16 cellular contexts compared by ENCODE assay signal in genomic region chr12:121937654-121938053, GRCh38. TPM values are rescaled to one million over a fixed set of nuclear protein-coding genes. Genes with fewer than 3 reads are reported as not detected.
A peak's percentile ranks its signal among the peaks of the same experiment; 100 is the strongest.
DNase-seq lines count a peak whose midpoint lies in the region; ATAC-seq, FAIRE-seq and TF ChIP-seq lines count a peak whose summit lies in the region.
"Had no signal": no experiment of that assay in that cellular context is flagged by ENCODE, and none has a peak within 500 bp of the region (broad histone marks: within the 10 kb centered on the region; RNA-seq: fewer than 3 reads in every experiment).

No MANE protein-coding gene starts in this region.

- H3K4ac ChIP-seq in H1 (replicated peaks; ENCODE audit: insufficient read length, low read depth, low read length): no peak overlapping the region

- WGBS in H1 (ENCODE audit: extremely low coverage in 1 of 2, insufficient coverage in 1 of 2, insufficient read length in 1 of 2, insufficient replicate concordance in 2 of 2, low coverage in 1 of 2, low lambda C conversion rate in 2 of 2, missing lambda C conversion rate in 1 of 2), 2 experiments: 95% methylated on average over 7 of the region's 7 CpGs; no CpG with 5 or more reads in 1 of the 2 experiments

- H2BK120ac ChIP-seq in H1 (replicated peaks; ENCODE audit: low read depth, low read length): no peak overlapping the region

- FAIRE-seq in H1 (lab: Jason Lieb, UNC) (no peak), GM12891 (lab: Jason Lieb, UNC) (no peak)
- FAIRE-seq: A204.1 had no signal

- H2BK12ac ChIP-seq in H1 (ENCODE audit: low read depth, low read length): no peak overlapping the region

- no peaks in the 10 kb centered on the region for H3K9me3 Mint-ChIP-seq in activated naive CD8-positive, alpha-beta T cell treated with anti-CD3 and anti-CD28 coated beads, Interleukin-2, amount 10 ng/mL, durations not matched to agents 7 days and 5 days
- H3K9me3 Mint-ChIP-seq in activated naive CD8-positive, alpha-beta T cell treated with anti-CD3 and anti-CD28 coated beads, Interleukin-2, amount 50 U/mL, for 24 hours: no peaks in the 10 kb centered on the region
- H3K9me3 Mint-ChIP-seq in activated CD4-positive, alpha-beta memory T cell treated with anti-CD3 and anti-CD28 coated beads for 36 hours: no peaks in the 10 kb centered on the region
- H3K9me3 Mint-ChIP-seq: CD14-positive monocyte; CD8-positive, alpha-beta memory T cell had no signal

- no peak overlapping the region; the same call in 1 of the 2 replicates for H2AK5ac ChIP-seq in H1 (ENCODE audit: low read depth, low read length)

- TF ChIP-seq RAD21 in H1 (IDR thresholded peaks at IDR 0.05 in 1 of 2, conservative IDR thresholded peaks at IDR 0.05 in 1 of 2; ENCODE audit: low read depth in 2 of 2, low read length in 2 of 2): no peak

- no peak overlapping the region for H3K14ac ChIP-seq in H1 (ENCODE audit: insufficient read length)

- no peak overlapping the region for H4K91ac ChIP-seq in H1 (replicated peaks; ENCODE audit: insufficient read length, low read length)

- no peak for TF ChIP-seq POLR2A in H1 (IDR thresholded peaks at IDR 0.05; ENCODE audit: control extremely low read depth in 1 of 2, low read depth in 2 of 2, low read length in 2 of 2)
- TF ChIP-seq POLR2A in GM12891 (IDR thresholded peaks at IDR 0.05; ENCODE audit: low read depth, low read length): no peak

- H3K79me2 ChIP-seq in H1 (ENCODE audit: control insufficient read depth in 1 of 2, insufficient read depth in 2 of 2, low read length in 2 of 2): no peaks in the 10 kb centered on the region

- no peak overlapping the region for H3K4me3 Mint-ChIP-seq in activated naive CD8-positive, alpha-beta T cell treated with anti-CD3 and anti-CD28 coated beads, Interleukin-2, amount 10 ng/mL, durations not matched to agents 7 days and 5 days
- no peak overlapping the region for H3K4me3 Mint-ChIP-seq in activated naive CD8-positive, alpha-beta T cell treated with anti-CD3 and anti-CD28 coated beads, Interleukin-2, amount 50 U/mL, for 24 hours
- H3K4me3 Mint-ChIP-seq in activated CD4-positive, alpha-beta memory T cell treated with anti-CD3 and anti-CD28 coated beads for 36 hours: no peak overlapping the region
- H3K4me3 Mint-ChIP-seq: B cell; CD14-positive monocyte; CD8-positive, alpha-beta memory T cell had no signal

- CTCF ChIA-PET in HEK293 (lab: Yijun Ruan, JAX): no interaction called here
- CTCF ChIA-PET in H1 (lab: Charles Lee; ENCODE audit: partially characterized antibody): no interaction called here
- CTCF ChIA-PET in activated CD4-positive, alpha-beta memory T cell treated with anti-CD3 and anti-CD28 coated beads for 36 hours (lab: Charles Lee): no interaction called here

- H3K9me3 ChIP-seq in HEK293 (ENCODE audit: control insufficient read depth, insufficient read depth, low read depth, low read length): no peaks in the 10 kb centered on the region
- no peaks in the 10 kb centered on the region; a peak in 1 of 4 replicates for H3K9me3 ChIP-seq in H1 (ENCODE audit: insufficient read depth in 2 of 2, low read depth in 1 of 2, low read length in 1 of 2)
- H3K9me3 ChIP-seq: Caco-2 had no signal

- intact Hi-C loops in activated CD4-positive, alpha-beta memory T cell treated with anti-CD3 and anti-CD28 coated beads for 36 hours (cut with micrococcal nuclease): no loop called here

- TF ChIP-seq EP300 in H1 (IDR thresholded peaks at IDR 0.05; ENCODE audit: borderline replicate concordance in 1 of 2, low read depth in 2 of 2, low read length in 2 of 2): no peak

- TF ChIP-seq CTCF in HEK293 (tag by site-specific recombination; IDR thresholded peaks at IDR 0.05) (no peak), H1 (IDR thresholded peaks at IDR 0.05; ENCODE audit: control extremely low read depth in 1 of 3, insufficient read depth in 1 of 3, low read depth in 1 of 3, low read length in 3 of 3) (no peak)

- H2BK15ac ChIP-seq in H1 (ENCODE audit: low read length): no peak overlapping the region

- peaks cover 3% of the 10 kb centered on the region for H3K36me3 Mint-ChIP-seq in activated naive CD8-positive, alpha-beta T cell treated with anti-CD3 and anti-CD28 coated beads, Interleukin-2, amount 10 ng/mL, durations not matched to agents 7 days and 5 days
- peaks cover 3% of the 10 kb centered on the region for H3K36me3 Mint-ChIP-seq in activated naive CD8-positive, alpha-beta T cell treated with anti-CD3 and anti-CD28 coated beads, Interleukin-2, amount 50 U/mL, for 24 hours (ENCODE audit: low read depth)
- H3K36me3 Mint-ChIP-seq in activated CD4-positive, alpha-beta memory T cell treated with anti-CD3 and anti-CD28 coated beads for 36 hours: peaks cover 1% of the 10 kb centered on the region
- H3K36me3 Mint-ChIP-seq: CD14-positive monocyte had no signal

- H2AFZ ChIP-seq in H1 (ENCODE audit: low read length): no peak overlapping the region
- H2AFZ ChIP-seq: GM23248 had no signal

- peaks cover 0 to 28% of the 10 kb centered on the region in 2 experiments; a peak in 1 of 3 replicates for H3K36me3 ChIP-seq in HEK293 (ENCODE audit: control insufficient read depth in 2 of 2, insufficient read depth in 1 of 2, low read length in 2 of 2)
- no peaks in the 10 kb centered on the region for H3K36me3 ChIP-seq in H1 (ENCODE audit: control insufficient read depth in 2 of 4, insufficient read depth in 4 of 4, low read length in 3 of 4)

- H4K20me1 ChIP-seq in H1 (replicated peaks in 1 of 2; ENCODE audit: control insufficient read depth in 1 of 2, insufficient read depth in 2 of 2, low read length in 2 of 2): no peaks in the 10 kb centered on the region

- peaks cover 11% of the 10 kb centered on the region for H3K4me1 Mint-ChIP-seq in activated naive CD8-positive, alpha-beta T cell treated with anti-CD3 and anti-CD28 coated beads, Interleukin-2, amount 10 ng/mL, durations not matched to agents 7 days and 5 days
- peaks cover 5% of the 10 kb centered on the region for H3K4me1 Mint-ChIP-seq in activated naive CD8-positive, alpha-beta T cell treated with anti-CD3 and anti-CD28 coated beads, Interleukin-2, amount 50 U/mL, for 24 hours
- H3K4me1 Mint-ChIP-seq in activated CD4-positive, alpha-beta memory T cell treated with anti-CD3 and anti-CD28 coated beads for 36 hours (ENCODE audit: low read depth): no peaks in the 10 kb centered on the region

- no peak overlapping the region for H3K56ac ChIP-seq in H1 (replicated peaks; ENCODE audit: insufficient read length, low read depth, low read length)

- no peaks in the 10 kb centered on the region for H3K79me1 ChIP-seq in H1 (ENCODE audit: low read depth, low read length)

- no peaks in the 10 kb centered on the region for H3K27me3 ChIP-seq in H1 (replicated peaks in 1 of 4; ENCODE audit: control insufficient read depth in 3 of 4, extremely low read depth in 1 of 4, insufficient read depth in 3 of 4, low read length in 3 of 4)

- no peaks in the 10 kb centered on the region for H3K23me2 ChIP-seq in H1 (ENCODE audit: low read depth, low read length)

- no peak overlapping the region for H2BK20ac ChIP-seq in H1 (ENCODE audit: low read length)

- H3K18ac ChIP-seq in H1 (ENCODE audit: extremely low read depth, low read length): no peak overlapping the region

- H3K23ac ChIP-seq in H1 (ENCODE audit: insufficient read length): no peak overlapping the region

- no peak overlapping the region for H3K9ac ChIP-seq in H1 (replicated peaks in 1 of 4; ENCODE audit: extremely low read depth in 1 of 4, low read depth in 3 of 4, low read length in 3 of 4)
- H3K9ac ChIP-seq: GM23248 had no signal

- H3K27ac ChIP-seq in HEK293 (ENCODE audit: extremely low read depth, low read depth, low read length): no peak overlapping the region
- 0 out of 2 replicates have a peak overlapping the region, but pooled peaks have one; percentile 27 for H3K27ac ChIP-seq in H1 (ENCODE audit: low read depth, low read length)
- H3K27ac ChIP-seq: GM23248 had no signal

- no peak overlapping the region for H4K5ac ChIP-seq in H1 (ENCODE audit: insufficient read length, low read depth, low read length)

- H3K4me1 ChIP-seq in HEK293 (ENCODE audit: control insufficient read depth, insufficient read depth, low read length) (no peaks in the 10 kb centered on the region), H1 (replicated peaks in 1 of 4; ENCODE audit: control insufficient read depth in 3 of 4, insufficient read depth in 4 of 4, low read length in 3 of 4) (peaks cover 2 to 12% (median 6%) of the 10 kb centered on the region in 4 experiments)

- H3K27ac Mint-ChIP-seq in activated naive CD8-positive, alpha-beta T cell treated with anti-CD3 and anti-CD28 coated beads, Interleukin-2, amount 10 ng/mL, durations not matched to agents 7 days and 5 days: no peak overlapping the region
- H3K27ac Mint-ChIP-seq in activated naive CD8-positive, alpha-beta T cell treated with anti-CD3 and anti-CD28 coated beads, Interleukin-2, amount 50 U/mL, for 24 hours: no peak overlapping the region
- H3K27ac Mint-ChIP-seq in activated CD4-positive, alpha-beta memory T cell treated with anti-CD3 and anti-CD28 coated beads for 36 hours: no peak overlapping the region

- H4K8ac ChIP-seq in H1 (ENCODE audit: extremely low read depth, insufficient read depth, low read length): no peak overlapping the region

- H2BK5ac ChIP-seq in H1 (ENCODE audit: low read depth, low read length): no peak overlapping the region

- POLR2A ChIA-PET in activated naive CD8-positive, alpha-beta T cell treated with anti-CD3 and anti-CD28 coated beads, Interleukin-2, amount 10 ng/mL, durations not matched to agents 7 days and 5 days (lab: Charles Lee): no interaction called here
- POLR2A ChIA-PET in HEK293 (lab: Yijun Ruan, JAX) (no interaction called here), H1 (lab: Charles Lee; ENCODE audit: partially characterized antibody) (no interaction called here)
- POLR2A ChIA-PET in activated CD4-positive, alpha-beta memory T cell treated with anti-CD3 and anti-CD28 coated beads for 36 hours (lab: Charles Lee): no interaction called here

- peak; percentile 75 for ATAC-seq in activated naive CD8-positive, alpha-beta T cell treated with anti-CD3 and anti-CD28 coated beads, Interleukin-2, amount 10 ng/mL, durations not matched to agents 7 days and 5 days (ENCODE audit: low read depth)
- no peak for ATAC-seq in activated naive CD8-positive, alpha-beta T cell treated with anti-CD3 and anti-CD28 coated beads, Interleukin-2, amount 50 U/mL, for 24 hours
- ATAC-seq in GM19467 (IDR thresholded peaks at IDR 0.05; ENCODE audit: unreplicated experiment): no peak

- H3K4me3 ChIP-seq in HEK293 (ENCODE audit: low read depth, low read length): no peak overlapping the region
- no peak overlapping the region for H3K4me3 ChIP-seq in H1 (ENCODE audit: extremely low read depth in 1 of 4, insufficient read depth in 2 of 4, low read depth in 3 of 4, low read length in 4 of 4)
- H3K4me3 ChIP-seq: GM23248 had no signal

- DNase-seq in activated naive CD8-positive, alpha-beta T cell treated with anti-CD3 and anti-CD28 coated beads, Interleukin-2, amount 10 ng/mL, durations not matched to agents 7 days and 5 days: no peak
- DNase-seq in activated naive CD8-positive, alpha-beta T cell treated with anti-CD3 and anti-CD28 coated beads, Interleukin-2, amount 50 U/mL, for 24 hours: no peak
- DNase-seq in H1 (ENCODE audit: low read depth in 1 of 2, low spot score in 2 of 2) (no peak), GM12891 (ENCODE audit: insufficient read length, low spot score) (no peak)
- DNase-seq in activated CD4-positive, alpha-beta memory T cell treated with anti-CD3 and anti-CD28 coated beads for 36 hours: no peak
- DNase-seq: Caco-2, GF-D8, GM23248, H7, IMR-90 had no signal

- H3K27me3 Mint-ChIP-seq in activated naive CD8-positive, alpha-beta T cell treated with anti-CD3 and anti-CD28 coated beads, Interleukin-2, amount 10 ng/mL, durations not matched to agents 7 days and 5 days: no peaks in the 10 kb centered on the region
- H3K27me3 Mint-ChIP-seq in activated naive CD8-positive, alpha-beta T cell treated with anti-CD3 and anti-CD28 coated beads, Interleukin-2, amount 50 U/mL, for 24 hours: no peaks in the 10 kb centered on the region
- no peaks in the 10 kb centered on the region for H3K27me3 Mint-ChIP-seq in activated CD4-positive, alpha-beta memory T cell treated with anti-CD3 and anti-CD28 coated beads for 36 hours
- H3K27me3 Mint-ChIP-seq: B cell had no signal

- no peak overlapping the region for H3K4me2 ChIP-seq in H1 (ENCODE audit: insufficient read depth in 1 of 2, low read depth in 2 of 2, low read length in 2 of 2)

RNA-seq across cellular contexts. Expression of gene CFAP251, which starts 19.3 kb away (rescaled TPM):
- 1 to 10 TPM; 1.4 TPM for total RNA-seq in activated naive CD8-positive, alpha-beta T cell treated with anti-CD3 and anti-CD28 coated beads, Interleukin-2, amount 10 ng/mL, durations not matched to agents 7 days and 5 days
- total RNA-seq in H1 (2021; fragmentation: NEBNext Ultra II Directional; extraction: Animal tissue kit (Norgen Biotek cat#: 25700)): 2.9 and 3.3 TPM in 2 replicates
- 1.8 and 1.9 TPM in 2 replicates for polyA plus RNA-seq in H1 (2011; rRNA removed)
- polyA plus RNA-seq in H1 (2011; cell fraction: cytosol; rRNA removed): 2.1 TPM
- polyA plus RNA-seq in H1 (2011; cell fraction: nucleus; rRNA removed): 4.9 TPM
- polyA plus RNA-seq in H1 (2012, experiment 1 of 2): 1.3 to 3.1 TPM (median 2.2 TPM) in 4 replicates
- 0.89 TPM for polyA plus RNA-seq in H1 (2012, experiment 2 of 2)
- 2.7 TPM for polyA plus RNA-seq in H1 (2013, experiment 1 of 2)
- 2.4 TPM for polyA plus RNA-seq in H1 (2013, experiment 2 of 2)
- polyA minus RNA-seq in H1 (2011; rRNA and poly(A)+ RNA removed): 5.0 and 5.4 TPM in 2 replicates
- polyA minus RNA-seq in H1 (2011; cell fraction: cytosol; rRNA and poly(A)+ RNA removed): 1.3 TPM
- polyA minus RNA-seq in H1 (2011; cell fraction: nucleus; rRNA and poly(A)+ RNA removed): 3.1 TPM
- 1 to 10 TPM; 1.3 to 1.6 TPM for total RNA-seq in activated CD4-positive, alpha-beta memory T cell treated with anti-CD3 and anti-CD28 coated beads for 36 hours
- polyA plus RNA-seq in GM12891 (2012; ENCODE audit: low read depth, missing spikeins): 1.8 TPM
- polyA plus RNA-seq: CD8-positive, alpha-beta memory T cell had no signal

RNA-seq across cellular contexts. Expression of gene PSMD9, which starts 49.1 kb away (rescaled TPM):
- total RNA-seq in activated naive CD8-positive, alpha-beta T cell treated with anti-CD3 and anti-CD28 coated beads, Interleukin-2, amount 10 ng/mL, durations not matched to agents 7 days and 5 days: 10 to 100 TPM; 50.8 to 57.9 TPM
- 28.8 and 33.1 TPM in 2 replicates for total RNA-seq in H1 (2021; fragmentation: NEBNext Ultra II Directional; extraction: Animal tissue kit (Norgen Biotek cat#: 25700))
- 36.1 and 38.5 TPM in 2 replicates for polyA plus RNA-seq in H1 (2011; rRNA removed)
- polyA plus RNA-seq in H1 (2011; cell fraction: cytosol; rRNA removed): 91.7 TPM
- 40.6 TPM for polyA plus RNA-seq in H1 (2011; cell fraction: nucleus; rRNA removed)
- 27.5 to 49.3 TPM (median 44.6 TPM) in 4 replicates for polyA plus RNA-seq in H1 (2012, experiment 1 of 2)
- 19.3 TPM for polyA plus RNA-seq in H1 (2012, experiment 2 of 2)
- polyA plus RNA-seq in H1 (2013, experiment 1 of 2): 17.6 TPM
- 18.2 TPM for polyA plus RNA-seq in H1 (2013, experiment 2 of 2)
- polyA minus RNA-seq in H1 (2011; rRNA and poly(A)+ RNA removed): 22.3 and 22.4 TPM in 2 replicates
- polyA minus RNA-seq in H1 (2011; cell fraction: cytosol; rRNA and poly(A)+ RNA removed): 34.8 TPM
- 19.6 TPM for polyA minus RNA-seq in H1 (2011; cell fraction: nucleus; rRNA and poly(A)+ RNA removed)
- 10 to 100 TPM; 60.7 to 64.1 TPM for total RNA-seq in activated CD4-positive, alpha-beta memory T cell treated with anti-CD3 and anti-CD28 coated beads for 36 hours
- polyA plus RNA-seq in GM12891 (2012; ENCODE audit: low read depth, missing spikeins): 40.6 TPM
